8 cellular contexts compared by ENCODE assay signal in the genomic region with DNA sequence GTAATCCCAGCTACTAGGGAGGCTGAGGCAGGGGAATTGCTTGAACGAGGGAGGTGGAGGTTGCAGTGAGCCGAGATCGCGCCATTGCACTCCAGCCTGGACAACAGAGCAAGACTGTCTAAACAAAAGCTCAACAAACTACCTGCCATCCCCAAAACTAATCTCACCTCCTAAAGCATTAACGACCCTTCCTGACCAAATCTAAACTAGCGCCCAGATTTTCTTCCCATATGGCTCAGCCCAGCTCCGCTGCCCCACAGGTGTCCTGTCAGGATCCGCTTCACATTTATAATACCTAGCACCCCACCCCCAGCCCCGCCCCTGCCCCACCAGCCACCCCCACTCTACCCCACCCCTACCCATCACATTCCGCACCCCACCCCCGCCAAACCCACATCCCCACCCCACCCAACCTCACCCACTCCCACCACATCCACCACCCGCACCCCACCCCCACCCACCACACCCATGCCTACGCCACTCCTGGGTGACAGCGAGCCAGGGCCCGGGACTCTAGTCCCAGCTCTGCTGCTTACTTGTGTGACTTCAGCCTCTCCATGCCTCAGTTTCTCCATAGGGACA. TPM values are rescaled to one million over a fixed set of nuclear protein-coding genes. Genes with fewer than 3 reads are reported as not detected.
DNase-seq lines count a peak whose midpoint lies in the region; ATAC-seq and TF ChIP-seq lines count a peak whose summit lies in the region.

No MANE protein-coding gene starts in this region.

- peaks cover 3% of the 10 kb centered on the region for H4K20me1 ChIP-seq in Loucy (ENCODE audit: insufficient read depth, low read length, poor library complexity, severe bottlenecking)

- H2AFZ ChIP-seq in Loucy (ENCODE audit: low read length): peak overlapping the region; percentile 96

- TF ChIP-seq CTCF in C4-2B (conservative IDR thresholded peaks at IDR 0.05): no peak
- no peak for TF ChIP-seq CTCF in Loucy (conservative IDR thresholded peaks at IDR 0.05; ENCODE audit: low read length)

- H3K4me2 ChIP-seq in Loucy (ENCODE audit: low read depth, low read length, poor library complexity, severe bottlenecking): peak overlapping the region; percentile 97

- no peaks in the 10 kb centered on the region for H3K27me3 ChIP-seq in Loucy (ENCODE audit: insufficient read depth, low read length, poor library complexity, severe bottlenecking)
- H3K27me3 ChIP-seq in iPS-20b (ENCODE audit: insufficient read depth, low read length): no peaks in the 10 kb centered on the region
- no peaks in the 10 kb centered on the region for H3K27me3 ChIP-seq in stomach smooth muscle (ENCODE audit: control insufficient read depth in 1 of 2, insufficient read depth in 2 of 2, low read length in 2 of 2)

- H3K9ac ChIP-seq in Loucy (ENCODE audit: low read depth, low read length, poor library complexity, severe bottlenecking): peak overlapping the region; percentile 99
- H3K9ac ChIP-seq in iPS-20b (ENCODE audit: low read depth, low read length): peak overlapping the region; percentile 84; the same call in 1 of the 2 replicates
- H3K9ac ChIP-seq in stomach smooth muscle (ENCODE audit: low read length in 2 of 2): peak overlapping the region; percentile 96 to 98

- H3K4me1 ChIP-seq in Loucy (ENCODE audit: insufficient read depth, low read length, poor library complexity, severe bottlenecking): peaks cover 40% of the 10 kb centered on the region
- peaks cover 8% of the 10 kb centered on the region; the same call in 1 of the 2 replicates for H3K4me1 ChIP-seq in iPS-20b (ENCODE audit: insufficient read depth, low read length)
- H3K4me1 ChIP-seq in stomach smooth muscle (ENCODE audit: control insufficient read depth, insufficient read depth, low read length): peaks cover 32% of the 10 kb centered on the region

- H3K4me3 ChIP-seq in Loucy (ENCODE audit: low read length, poor library complexity, severe bottlenecking): peak overlapping the region; percentile 100
- H3K4me3 ChIP-seq in iPS-20b (ENCODE audit: low read length): peak overlapping the region; percentile 84
- H3K4me3 ChIP-seq in stomach smooth muscle (ENCODE audit: low read length in 2 of 2): peak overlapping the region; percentile 79 to 85

- no peaks in the 10 kb centered on the region for H3F3A ChIP-seq in Loucy (ENCODE audit: low read depth)

- H3K27ac ChIP-seq in C4-2B (peak overlapping the region; percentile 94), iPS-20b (ENCODE audit: low read length) (no peak overlapping the region), stomach smooth muscle (ENCODE audit: low read length) (peak overlapping the region; percentile 88)

- DNase-seq in activated naive CD8-positive, alpha-beta T cell treated with anti-CD3 and anti-CD28 coated beads, Interleukin-2, amount 50 U/mL, for 24 hours: no peak
- DNase-seq in SK-N-DZ (ENCODE audit: low spot score) (no peak), NCI-H774 (lab: John Stamatoyannopoulos, UW) (no peak)

- no peaks in the 10 kb centered on the region for H3K9me3 Mint-ChIP-seq in activated naive CD8-positive, alpha-beta T cell treated with anti-CD3 and anti-CD28 coated beads, Interleukin-2, amount 50 U/mL, for 24 hours

- H3K9me2 ChIP-seq in Loucy (replicated peaks; ENCODE audit: low read depth, low read length): no peaks in the 10 kb centered on the region

- peaks cover 63% of the 10 kb centered on the region for H3K4me1 Mint-ChIP-seq in activated naive CD8-positive, alpha-beta T cell treated with anti-CD3 and anti-CD28 coated beads, Interleukin-2, amount 50 U/mL, for 24 hours

- H3K4me3 Mint-ChIP-seq in activated naive CD8-positive, alpha-beta T cell treated with anti-CD3 and anti-CD28 coated beads, Interleukin-2, amount 50 U/mL, for 24 hours: peak overlapping the region; percentile 84

- ATAC-seq in GM21390 (IDR thresholded peaks at IDR 0.05; ENCODE audit: unreplicated experiment): peak; percentile 14
- ATAC-seq in activated naive CD8-positive, alpha-beta T cell treated with anti-CD3 and anti-CD28 coated beads, Interleukin-2, amount 50 U/mL, for 24 hours: peak; percentile 30

- peaks cover 16% of the 10 kb centered on the region for H3K36me3 Mint-ChIP-seq in activated naive CD8-positive, alpha-beta T cell treated with anti-CD3 and anti-CD28 coated beads, Interleukin-2, amount 50 U/mL, for 24 hours (ENCODE audit: low read depth)

- peaks cover 58% of the 10 kb centered on the region for H3K79me2 ChIP-seq in Loucy (ENCODE audit: insufficient read depth, low read length)

- H3K9me3 ChIP-seq in Loucy (ENCODE audit: insufficient read depth, low read depth, low read length) (no peaks in the 10 kb centered on the region), iPS-20b (ENCODE audit: insufficient read depth, low read depth, low read length) (no peaks in the 10 kb centered on the region), stomach smooth muscle (ENCODE audit: control insufficient read depth in 2 of 2, low read length in 2 of 2) (no peaks in the 10 kb centered on the region)

- peak overlapping the region; percentile 92 for H3K27ac Mint-ChIP-seq in activated naive CD8-positive, alpha-beta T cell treated with anti-CD3 and anti-CD28 coated beads, Interleukin-2, amount 50 U/mL, for 24 hours

- H3K36me3 ChIP-seq in Loucy (ENCODE audit: insufficient read depth, low read length) (no peaks in the 10 kb centered on the region), iPS-20b (ENCODE audit: insufficient read depth, low read depth, low read length) (no peaks in the 10 kb centered on the region), stomach smooth muscle (ENCODE audit: control insufficient read depth in 2 of 2, insufficient read depth in 2 of 2, low read length in 2 of 2) (no peaks in the 10 kb centered on the region)

- no peaks in the 10 kb centered on the region for H3K27me3 Mint-ChIP-seq in activated naive CD8-positive, alpha-beta T cell treated with anti-CD3 and anti-CD28 coated beads, Interleukin-2, amount 50 U/mL, for 24 hours

RNA-seq across cellular contexts. Expression of a gene that starts 0.6 kb away (rescaled TPM):
- 41.4 and 47.5 TPM in 2 replicates for polyA plus RNA-seq in SK-N-DZ (2014; cell fraction: cytosol; rRNA removed)
- 30.3 and 31.3 TPM in 2 replicates for polyA plus RNA-seq in SK-N-DZ (2014; cell fraction: nucleus; rRNA removed)

RNA-seq across cellular contexts. Expression of a gene that starts 49.2 kb away (rescaled TPM):
- polyA plus RNA-seq in SK-N-DZ (2014; cell fraction: cytosol; rRNA removed): 3.3 and 4.2 TPM in 2 replicates
- polyA plus RNA-seq in SK-N-DZ (2014; cell fraction: nucleus; rRNA removed): 2.6 and 3.7 TPM in 2 replicates
